ENCODE assay signal across 28 cellular contexts in the genomic region with DNA sequence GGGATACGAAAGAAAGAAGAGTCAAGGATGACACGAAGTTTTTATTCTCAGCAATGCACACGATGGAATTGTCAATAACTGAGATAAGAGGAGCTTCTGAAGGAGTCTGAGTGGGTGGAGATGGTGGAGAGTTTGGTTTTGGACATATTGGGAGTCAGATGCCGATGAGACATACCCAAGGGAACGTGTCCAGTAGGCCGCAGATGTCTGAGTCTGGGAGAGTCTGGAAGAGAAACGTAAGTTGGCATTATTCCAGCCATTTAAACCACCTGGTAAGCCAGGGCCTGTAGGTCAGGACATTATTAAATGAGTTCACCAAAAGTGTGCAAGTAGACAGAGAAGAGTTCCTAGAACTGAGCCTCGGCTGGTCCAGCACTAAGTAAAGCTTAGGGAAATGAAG.
"Had no signal": no experiment of that assay in that cellular context is flagged by ENCODE, and none has a peak within 500 bp of the region (broad histone marks: within the 10 kb centered on the region; RNA-seq: fewer than 3 reads in every experiment).

No MANE protein-coding gene starts in this region.

- H3K27ac ChIP-seq: brain microvascular endothelial cell, WERI-Rb-1 had no signal

- H3K27ac Mint-ChIP-seq: activated CD4-positive, alpha-beta memory T cell treated with anti-CD3 and anti-CD28 coated beads, Interleukin-2, amount 10 ng/mL, durations not matched to agents 7 days and 5 days; activated CD4-positive, alpha-beta T cell treated with anti-CD3 and anti-CD28 coated beads for 36 hours; activated naive CD4-positive, alpha-beta T cell treated with anti-CD3 and anti-CD28 coated beads for 36 hours; activated naive CD8-positive, alpha-beta T cell; activated T-helper 17 cell treated with anti-CD3 and anti-CD28 coated beads, Interleukin-2, amount 50 U/mL, for 72 hours had no signal

- H3K4me3 Mint-ChIP-seq: activated CD4-positive, alpha-beta memory T cell treated with anti-CD3 and anti-CD28 coated beads, Interleukin-2, amount 10 ng/mL, durations not matched to agents 7 days and 5 days; activated CD4-positive, alpha-beta T cell treated with anti-CD3 and anti-CD28 coated beads for 36 hours; activated naive CD4-positive, alpha-beta T cell treated with anti-CD3 and anti-CD28 coated beads for 36 hours; activated naive CD8-positive, alpha-beta T cell; activated T-helper 17 cell treated with anti-CD3 and anti-CD28 coated beads, Interleukin-2, amount 50 U/mL, for 72 hours had no signal

- H3K36me3 Mint-ChIP-seq: activated naive CD8-positive, alpha-beta T cell had no signal

- H3K9me3 Mint-ChIP-seq: activated CD4-positive, alpha-beta memory T cell treated with anti-CD3 and anti-CD28 coated beads, Interleukin-2, amount 10 ng/mL, durations not matched to agents 7 days and 5 days; activated T-helper 17 cell treated with anti-CD3 and anti-CD28 coated beads, Interleukin-2, amount 50 U/mL, for 72 hours had no signal

- FAIRE-seq: K562, RCC 7860, TTC549 had no signal

- H3K36me3 ChIP-seq: brain microvascular endothelial cell, WERI-Rb-1 had no signal

- H3K27me3 ChIP-seq: brain microvascular endothelial cell had no signal

- H3K27me3 Mint-ChIP-seq: activated CD4-positive, alpha-beta memory T cell treated with anti-CD3 and anti-CD28 coated beads, Interleukin-2, amount 10 ng/mL, durations not matched to agents 7 days and 5 days; activated T-helper 17 cell treated with anti-CD3 and anti-CD28 coated beads, Interleukin-2, amount 50 U/mL, for 72 hours had no signal

- H3K4me3 ChIP-seq: K562 had no signal

- DNase-seq: activated CD4-positive, alpha-beta memory T cell treated with anti-CD3 and anti-CD28 coated beads, Interleukin-2, amount 10 ng/mL, durations not matched to agents 7 days and 5 days; activated CD4-positive, alpha-beta T cell treated with anti-CD3 and anti-CD28 coated beads for 36 hours; activated CD4-positive, alpha-beta T cell treated with anti-CD3 and anti-CD28 coated beads, Interleukin-2, amount 50 U/mL, for 1 hour; activated gamma-delta T cell; activated naive CD4-positive, alpha-beta T cell treated with anti-CD3 and anti-CD28 coated beads for 36 hours; activated T-cell treated with anti-CD3 and anti-CD28 coated beads for 4 hours; activated T-cell treated with anti-CD3 and anti-CD28 coated beads, Interleukin-2, amount 50 U/mL, for 48 hours; amygdala; brain microvascular endothelial cell; cerebellar nuclear complex; Karpas-422; NCI-H1092; NCI-H1417; NCI-H1930; NCI-H2171; NCI-H2227 treated with DMSO at 0.1 percent for 48 hours; NCI-H446 treated with DMSO at 0.1 percent for 48 hours; NCI-H524 treated with DMSO at 0.1 percent for 48 hours; NCI-H82; SIG-M5; T-helper 2 cell; T1000; WERI-Rb-1 had no signal

- H3K4me1 Mint-ChIP-seq: activated CD4-positive, alpha-beta memory T cell treated with anti-CD3 and anti-CD28 coated beads, Interleukin-2, amount 10 ng/mL, durations not matched to agents 7 days and 5 days; activated CD4-positive, alpha-beta T cell treated with anti-CD3 and anti-CD28 coated beads for 36 hours; activated T-helper 17 cell treated with anti-CD3 and anti-CD28 coated beads, Interleukin-2, amount 50 U/mL, for 72 hours had no signal
